21 cellular contexts compared by ENCODE assay signal in the genomic region with DNA sequence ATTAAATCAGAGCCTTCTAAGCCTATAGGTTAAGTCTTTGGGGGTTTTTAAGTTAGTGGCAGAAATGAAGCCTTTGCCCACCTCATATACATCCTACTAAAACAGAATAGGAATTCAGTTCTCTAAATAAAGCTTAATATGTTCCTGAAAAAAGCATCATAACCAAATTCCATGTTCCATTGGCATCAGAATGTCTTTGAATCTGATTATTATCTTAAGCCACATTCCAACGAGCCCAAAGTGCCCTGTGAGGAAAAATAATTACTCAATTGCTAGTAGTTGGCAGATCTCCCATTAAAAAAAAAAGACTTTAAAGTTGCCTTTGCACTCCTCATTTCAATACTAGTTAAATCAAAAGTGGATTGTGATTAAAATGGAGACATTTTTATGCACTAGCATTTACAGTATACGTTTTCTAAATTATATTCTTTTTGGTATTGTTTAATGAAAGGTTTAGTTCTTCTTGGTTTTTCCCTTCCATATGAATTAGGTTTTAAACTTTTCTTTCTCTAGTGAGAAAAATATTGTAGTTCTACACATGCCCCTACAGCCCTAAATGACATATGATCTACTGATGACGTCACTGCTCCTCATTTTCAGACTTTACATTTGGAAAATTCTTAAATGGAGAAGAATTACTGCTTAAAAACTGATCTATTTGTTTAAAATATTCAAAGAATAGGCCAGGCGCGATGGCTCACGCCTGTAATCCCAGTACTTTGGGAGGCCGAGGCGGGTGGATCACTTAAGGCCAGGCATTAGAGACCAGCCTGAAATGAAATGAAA. TPM values are rescaled to one million over a fixed set of nuclear protein-coding genes. Genes with fewer than 3 reads are reported as not detected.
DNase-seq lines count a peak whose midpoint lies in the region; ATAC-seq and TF ChIP-seq lines count a peak whose summit lies in the region.
"Had no signal": no experiment of that assay in that cellular context is flagged by ENCODE, and none has a peak within 500 bp of the region (broad histone marks: within the 10 kb centered on the region; RNA-seq: fewer than 3 reads in every experiment).

No MANE protein-coding gene starts in this region.

- no peak for ATAC-seq in GM19397 (IDR thresholded peaks at IDR 0.05; ENCODE audit: unreplicated experiment)
- ATAC-seq: naive thymus-derived CD4-positive, alpha-beta T cell had no signal

- no peaks in the 10 kb centered on the region for H3K36me3 ChIP-seq in MG63
- H3K36me3 ChIP-seq: cardiac muscle cell, left ventricle myocardium inferior, SJSA1, spleen had no signal

- H3K4me3 ChIP-seq in choroid plexus epithelial cell (ENCODE audit: low read depth, low read length): no peak overlapping the region
- no peak overlapping the region for H3K4me3 ChIP-seq in MG63
- H3K4me3 ChIP-seq: cardiac muscle cell, left ventricle myocardium inferior, SJSA1, spleen had no signal

- no peak for TF ChIP-seq CTCF in choroid plexus epithelial cell (conservative IDR thresholded peaks at IDR 0.05; ENCODE audit: low read depth, low read length)

- no peaks in the 10 kb centered on the region for H3K9me3 ChIP-seq in MG63
- H3K9me3 ChIP-seq: left ventricle myocardium inferior, SJSA1, spleen had no signal

- no peaks in the 10 kb centered on the region for H3K27me3 ChIP-seq in MG63
- H3K27me3 ChIP-seq: cardiac muscle cell, SJSA1, spleen had no signal

- peak; percentile 72 for DNase-seq in EL
- DNase-seq in NCI-H1048 (lab: John Stamatoyannopoulos, UW): peak; percentile 13
- DNase-seq in choroid plexus epithelial cell (ENCODE audit: low read depth): peak; percentile 26
- DNase-seq in myocyte (ENCODE audit: low read depth): peak; percentile 16
- no peak for DNase-seq in activated CD4-positive, alpha-beta T cell treated with anti-CD3 and anti-CD28 coated beads, Interleukin-2, amount 50 U/mL, for 48 hours
- DNase-seq in MG63: no peak
- DNase-seq: activated CD4-positive, alpha-beta T cell treated with anti-CD3 and anti-CD28 coated beads for 1 hour; activated T-cell treated with anti-CD3 and anti-CD28 coated beads, Interleukin-2, amount 50 U/mL, for 1 hour; CD4-positive, CD25-positive, alpha-beta regulatory T cell; immature natural killer cell; left ventricle myocardium inferior; naive thymus-derived CD4-positive, alpha-beta T cell; NCI-H146; NCI-H2171; nucleus accumbens; spleen; stimulated activated CD4-positive, alpha-beta T cell treated with anti-CD3 and anti-CD28 coated beads, Interleukin-4, amount 100 ng/mL, for 24 hours; stimulated activated naive CD4-positive, alpha-beta T cell had no signal

RNA-seq across cellular contexts. Expression of gene CABCOCO1, which starts 54.3 kb away (rescaled TPM):
- total RNA-seq in myocyte: 0.13 and 0.99 TPM in 2 replicates
- polyA plus RNA-seq in myocyte (2012): 0.19 TPM
- 0.59 and 3.1 TPM in 2 replicates for total RNA-seq in MG63 (2014; rRNA removed; shearing (Covaris generic); ENCODE audit: low replicate concordance)
- total RNA-seq: CD4-positive, CD25-positive, alpha-beta regulatory T cell; left ventricle myocardium inferior; naive thymus-derived CD4-positive, alpha-beta T cell had no signal
- polyA plus RNA-seq: CD4-positive, CD25-positive, alpha-beta regulatory T cell; immature natural killer cell; naive thymus-derived CD4-positive, alpha-beta T cell had no signal

Comparison
In these comparisons a context has a peak if more than half of its experiments do, and no peak if none do; other contexts are left out.
1. DNase-seq: peak in EL (single experiment), NCI-H1048 (single experiment), choroid plexus epithelial cell (single experiment) and myocyte (single experiment); none in activated CD4-positive, alpha-beta T cell treated with anti-CD3 and anti-CD28 coated beads, Interleukin-2, amount 50 U/mL, for 48 hours (0 of 2) and MG63 (single experiment).